Comparison of ENCODE assay signal across 8 cellular contexts in the genomic region with DNA sequence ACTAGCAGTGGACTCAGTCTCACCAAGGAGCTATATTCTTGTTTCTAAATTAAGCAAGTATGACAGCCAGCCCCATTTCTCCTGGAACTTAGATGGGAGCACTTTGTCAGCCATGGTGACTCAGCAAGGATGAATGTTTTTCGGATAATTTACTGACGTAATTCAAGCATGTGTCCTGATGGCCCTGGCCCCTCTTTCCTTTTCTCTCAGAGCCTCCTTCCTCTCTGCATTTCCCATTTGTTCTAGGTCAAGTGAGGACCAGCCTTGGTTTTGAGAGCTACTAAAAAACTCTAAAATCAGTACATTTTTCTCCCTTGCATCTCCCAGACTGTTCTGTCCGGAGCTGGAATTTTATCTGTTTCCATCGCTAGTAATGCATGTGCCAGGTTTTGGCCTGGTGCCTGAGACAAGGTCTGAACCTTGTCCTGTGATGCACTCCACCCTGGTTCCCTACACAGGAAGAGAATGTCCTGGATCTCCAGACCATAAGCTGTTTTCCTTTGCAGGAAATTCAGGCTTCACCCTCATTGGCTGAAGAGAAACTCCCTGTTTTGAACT.
DNase-seq lines count a peak whose midpoint lies in the region; ATAC-seq and TF ChIP-seq lines count a peak whose summit lies in the region.

No MANE protein-coding gene starts in this region.

- H3K9me3 ChIP-seq in upper lobe of right lung = no peaks in the 10 kb centered on the region

- H3K4me3 Mint-ChIP-seq in activated CD4-positive, alpha-beta T cell treated with anti-CD3 and anti-CD28 coated beads, Interleukin-2, amount 10 ng/mL, durations not matched to agents 24 days and 14 days = no peak overlapping the region
- no peak overlapping the region for H3K4me3 Mint-ChIP-seq in T-helper 2 cell treated with Interferon-gamma antibody and Interleukin-4, amounts not matched to agents 5 μg/mL and 100 μg/mL, for 36 hours

- H3K27ac Mint-ChIP-seq in activated CD4-positive, alpha-beta T cell treated with anti-CD3 and anti-CD28 coated beads, Interleukin-2, amount 10 ng/mL, durations not matched to agents 24 days and 14 days = no peak overlapping the region
- no peak overlapping the region for H3K27ac Mint-ChIP-seq in T-helper 2 cell treated with Interferon-gamma antibody and Interleukin-4, amounts not matched to agents 5 μg/mL and 100 μg/mL, for 36 hours

- TF ChIP-seq CTCF in upper lobe of right lung (IDR thresholded peaks at IDR 0.05) = no peak

- H3K27me3 ChIP-seq in upper lobe of right lung = no peaks in the 10 kb centered on the region

- H3K36me3 Mint-ChIP-seq in activated CD4-positive, alpha-beta T cell treated with anti-CD3 and anti-CD28 coated beads, Interleukin-2, amount 10 ng/mL, durations not matched to agents 24 days and 14 days (ENCODE audit: low read depth) = no peaks in the 10 kb centered on the region
- H3K36me3 Mint-ChIP-seq in T-helper 2 cell treated with Interferon-gamma antibody and Interleukin-4, amounts not matched to agents 5 μg/mL and 100 μg/mL, for 36 hours (ENCODE audit: low read depth) = no peaks in the 10 kb centered on the region

- no peaks in the 10 kb centered on the region for H3K9me3 Mint-ChIP-seq in activated CD4-positive, alpha-beta T cell treated with anti-CD3 and anti-CD28 coated beads, Interleukin-2, amount 10 ng/mL, durations not matched to agents 24 days and 14 days
- H3K9me3 Mint-ChIP-seq in T-helper 2 cell treated with Interferon-gamma antibody and Interleukin-4, amounts not matched to agents 5 μg/mL and 100 μg/mL, for 36 hours = no peaks in the 10 kb centered on the region

- H3K4me1 ChIP-seq in upper lobe of right lung = peaks cover 32% of the 10 kb centered on the region

- no peaks in the 10 kb centered on the region for H3K36me3 ChIP-seq in upper lobe of right lung

- DNase-seq in M059J (ENCODE audit: low read depth) (peak; percentile 91), dermis microvascular lymphatic vessel endothelial cell (ENCODE audit: low read depth in 2 of 2) (peak; percentile 80 to 88), lung microvascular endothelial cell (ENCODE audit: low read depth in 2 of 2) (peak; percentile 92 to 94), upper lobe of right lung (no peak), NCI-H748 (lab: John Stamatoyannopoulos, UW; ENCODE audit: unreplicated experiment) (no peak)
- no peak for DNase-seq in activated CD4-positive, alpha-beta T cell treated with anti-CD3 and anti-CD28 coated beads, Interleukin-2, amount 10 ng/mL, durations not matched to agents 24 days and 14 days
- no peak for DNase-seq in T-helper 2 cell treated with Interferon-gamma antibody and Interleukin-4, amounts not matched to agents 5 μg/mL and 100 μg/mL, for 36 hours (ENCODE audit: low spot score)
- DNase-seq in activated CD4-positive, alpha-beta T cell treated with anti-CD3 and anti-CD28 coated beads, Interleukin-2, amount 50 U/mL, for 4 hours = no peak

- H3K27ac ChIP-seq in upper lobe of right lung = peak overlapping the region; percentile 77

- no peaks in the 10 kb centered on the region for H3K4me1 Mint-ChIP-seq in activated CD4-positive, alpha-beta T cell treated with anti-CD3 and anti-CD28 coated beads, Interleukin-2, amount 10 ng/mL, durations not matched to agents 24 days and 14 days
- H3K4me1 Mint-ChIP-seq in T-helper 2 cell treated with Interferon-gamma antibody and Interleukin-4, amounts not matched to agents 5 μg/mL and 100 μg/mL, for 36 hours (ENCODE audit: low read depth) = no peaks in the 10 kb centered on the region

- no peak overlapping the region for H3K4me3 ChIP-seq in upper lobe of right lung

- intact Hi-C loops in upper lobe of right lung (cut with DNase I) = no loop called here
- intact Hi-C loops in activated CD4-positive, alpha-beta T cell treated with anti-CD3 and anti-CD28 coated beads, Interleukin-2, amount 10 ng/mL, durations not matched to agents 24 days and 14 days (cut with micrococcal nuclease) = no loop called here

- peaks cover 13% of the 10 kb centered on the region for H3K27me3 Mint-ChIP-seq in activated CD4-positive, alpha-beta T cell treated with anti-CD3 and anti-CD28 coated beads, Interleukin-2, amount 10 ng/mL, durations not matched to agents 24 days and 14 days
- peaks cover 4% of the 10 kb centered on the region for H3K27me3 Mint-ChIP-seq in T-helper 2 cell treated with Interferon-gamma antibody and Interleukin-4, amounts not matched to agents 5 μg/mL and 100 μg/mL, for 36 hours (ENCODE audit: low read depth)

- ATAC-seq in upper lobe of right lung = peak; percentile 58

Comparison
In these comparisons a context has a peak if more than half of its experiments do, and no peak if none do; other contexts are left out.
1. DNase-seq: peak in M059J (single experiment), dermis microvascular lymphatic vessel endothelial cell (2 of 2) and lung microvascular endothelial cell (2 of 2); none in upper lobe of right lung (single experiment), NCI-H748 (single experiment), activated CD4-positive, alpha-beta T cell treated with anti-CD3 and anti-CD28 coated beads, Interleukin-2, amount 10 ng/mL, durations not matched to agents 24 days and 14 days (single experiment), T-helper 2 cell treated with Interferon-gamma antibody and Interleukin-4, amounts not matched to agents 5 μg/mL and 100 μg/mL, for 36 hours (single experiment) and activated CD4-positive, alpha-beta T cell treated with anti-CD3 and anti-CD28 coated beads, Interleukin-2, amount 50 U/mL, for 4 hours (0 of 2).